8 cellular contexts compared by ENCODE assay signal in the genomic region with DNA sequence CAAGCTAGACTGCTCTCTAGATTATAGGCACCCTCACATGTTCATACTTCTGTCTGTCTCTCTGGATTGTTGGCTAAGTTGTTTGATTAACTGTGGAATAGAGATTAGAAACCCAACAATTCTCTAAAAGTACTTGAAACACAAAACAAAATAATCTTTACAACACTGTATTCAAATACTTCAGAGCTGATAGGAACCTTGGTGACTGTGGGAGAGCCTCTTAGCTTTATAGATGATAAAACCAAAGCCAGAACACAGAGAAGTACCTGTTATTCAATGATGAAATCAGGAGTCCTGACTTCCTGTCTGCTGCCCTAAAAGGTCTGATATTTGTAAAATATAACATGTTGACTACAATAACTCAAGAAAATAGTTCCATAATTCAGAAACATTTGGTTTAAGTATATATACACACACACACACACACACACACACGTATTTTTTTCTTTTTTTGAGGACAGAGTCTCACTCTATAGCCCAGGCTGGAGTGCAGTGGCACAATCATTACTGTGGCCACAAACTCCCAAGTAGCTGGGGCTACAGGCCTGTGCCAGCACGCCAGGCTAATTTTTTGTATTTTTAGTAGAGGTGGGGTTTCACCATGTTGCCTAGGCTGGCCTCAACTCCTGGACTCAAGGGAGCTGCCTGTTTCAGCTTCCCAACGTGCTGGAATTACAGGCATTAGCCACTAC.
"Had no signal": no experiment of that assay in that cellular context is flagged by ENCODE, and none has a peak within 500 bp of the region (broad histone marks: within the 10 kb centered on the region; RNA-seq: fewer than 3 reads in every experiment).

No MANE protein-coding gene starts in this region.

- H3K4me3 ChIP-seq: GM23338, K562 had no signal

- H3K9me3 Mint-ChIP-seq: GM23338, H9 had no signal

- H3K4me2 ChIP-seq: GM23338 had no signal

- H3K4me3 Mint-ChIP-seq: GM23338, H9 had no signal

- FAIRE-seq: H1, H54, HTR-8/SVneo, K562 had no signal

- H2AFZ ChIP-seq: GM23338 had no signal

- H3K27ac Mint-ChIP-seq: GM23338, H9 had no signal

- ATAC-seq: GM23338, K562 had no signal

- DNase-seq: H9, HCEC 1CT, IMR-90 had no signal
